1 cellular context compared by ENCODE assay signal in the genomic region with DNA sequence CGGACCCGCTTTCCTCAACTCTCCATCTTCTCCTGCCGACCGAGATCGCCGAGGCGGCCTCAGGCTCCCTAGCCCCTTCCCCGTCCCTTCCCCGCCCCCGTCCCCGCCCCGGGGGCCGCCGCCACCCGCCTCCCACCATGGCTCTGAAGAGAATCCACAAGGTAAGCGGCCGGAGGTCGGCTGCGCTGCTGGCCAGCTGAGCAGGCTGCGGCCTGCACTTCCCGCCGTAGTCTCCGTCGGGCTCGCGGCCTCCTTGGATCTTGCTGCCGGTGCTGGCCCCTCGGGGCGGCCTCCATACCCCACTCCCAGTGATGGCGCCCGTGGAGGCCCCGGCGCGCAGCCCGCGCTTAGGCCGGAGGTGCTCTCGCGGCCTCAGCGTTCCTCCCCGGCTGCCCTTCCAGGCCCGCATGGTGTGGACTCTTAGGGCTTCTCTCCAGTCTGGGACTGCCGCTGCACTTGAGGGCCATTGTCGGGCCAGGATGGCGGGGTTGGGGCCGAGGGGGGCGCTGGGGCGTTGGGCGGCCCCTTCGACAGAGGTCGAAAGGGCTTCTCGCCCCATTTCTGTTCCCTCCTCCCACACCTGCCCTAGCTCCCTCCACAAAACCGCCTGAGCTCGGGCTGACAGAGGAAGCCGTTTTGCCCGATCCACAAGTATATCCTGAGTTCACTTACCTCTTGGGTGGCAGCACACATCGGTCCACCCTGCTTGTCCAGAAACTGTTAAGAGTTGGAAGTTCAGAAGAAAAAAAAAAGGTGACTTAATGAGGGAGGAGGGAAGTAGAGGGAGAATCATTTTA.
TF ChIP-seq lines count a peak whose summit lies in the region.

No MANE protein-coding gene starts in this region.

TF ChIP-seq in WTC11, 78 proteins besides CTCF, POLR2A, EP300 and RAD21 (continued from another document):
- no peak; the same call in 1 of the 2 replicates for TF ChIP-seq FOXP4 (CRISPR knock-in tag; IDR thresholded peaks at IDR 0.05)
- TF ChIP-seq ZNF121 (CRISPR knock-in tag; IDR thresholded peaks at IDR 0.05), result 0 out of 2 replicates have a peak, but pooled peaks have one; percentile 15
TF ChIP-seq in WTC11: peak in this region for 4.
